ENCODE assay signal across 21 cellular contexts in genomic region chr10:35572583-35572982, GRCh38. TPM values are rescaled to one million over a fixed set of nuclear protein-coding genes. Genes with fewer than 3 reads are reported as not detected.
"Had no signal": no experiment of that assay in that cellular context is flagged by ENCODE, and none has a peak within 500 bp of the region (broad histone marks: within the 10 kb centered on the region; RNA-seq: fewer than 3 reads in every experiment).

No MANE protein-coding gene starts in this region.

- H3K27ac Mint-ChIP-seq: activated CD8-positive, alpha-beta T cell treated with anti-CD3 and anti-CD28 coated beads, Interleukin-2, amount 10 ng/mL, durations not matched to agents 7 days and 5 days; activated naive CD4-positive, alpha-beta T cell treated with anti-CD3 and anti-CD28 coated beads, Interleukin-2, amount 50 U/mL, for 24 hours; brain; T-helper 1 cell treated with Interleukin-12 subunit alpha and Interleukin-12 subunit beta and Interleukin-4 antibody, amounts not matched to agents 30 μg/mL and 1 μg/mL, for 36 hours; WTC11 had no signal

- DNase-seq: activated CD4-positive, alpha-beta T cell treated with anti-CD3 and anti-CD28 coated beads for 48 hours; activated CD4-positive, alpha-beta T cell treated with anti-CD3 and anti-CD28 coated beads, Interleukin-2, amount 50 U/mL, for 4 hours; activated CD4-positive, CD25-positive, alpha-beta regulatory T cell treated with anti-CD3 and anti-CD28 coated beads, Interleukin-2, amount 50 U/mL, for 72 hours; activated CD8-positive, alpha-beta memory T cell treated with anti-CD3 and anti-CD28 coated beads, Interleukin-2, amount 50 U/mL, for 48 hours; activated CD8-positive, alpha-beta T cell treated with anti-CD3 and anti-CD28 coated beads, Interleukin-2, amount 10 ng/mL, durations not matched to agents 7 days and 5 days; activated T-cell treated with anti-CD3 and anti-CD28 coated beads, Interleukin-2, amount 50 U/mL, for 1 hour; amygdala; Karpas-422; MM.1S; NCI-H1048; NCI-H146; NCI-H187 treated with DMSO at 0.1 percent for 48 hours; NCI-H2081 treated with DMSO at 0.1 percent for 48 hours; NCI-H446; NCI-H524; SHP77 treated with DMSO at 0.1 percent for 48 hours had no signal

- ATAC-seq: activated CD8-positive, alpha-beta T cell treated with anti-CD3 and anti-CD28 coated beads, Interleukin-2, amount 10 ng/mL, durations not matched to agents 7 days and 5 days; WTC11 had no signal

- H3K36me3 Mint-ChIP-seq: WTC11 had no signal

- H3K27me3 Mint-ChIP-seq: activated naive CD4-positive, alpha-beta T cell treated with anti-CD3 and anti-CD28 coated beads, Interleukin-2, amount 50 U/mL, for 24 hours; brain had no signal

- H3K4me3 Mint-ChIP-seq: activated CD8-positive, alpha-beta T cell treated with anti-CD3 and anti-CD28 coated beads, Interleukin-2, amount 10 ng/mL, durations not matched to agents 7 days and 5 days; activated naive CD4-positive, alpha-beta T cell treated with anti-CD3 and anti-CD28 coated beads, Interleukin-2, amount 50 U/mL, for 24 hours; brain; T-helper 1 cell treated with Interleukin-12 subunit alpha and Interleukin-12 subunit beta and Interleukin-4 antibody, amounts not matched to agents 30 μg/mL and 1 μg/mL, for 36 hours; WTC11 had no signal

- H3K4me1 Mint-ChIP-seq: activated naive CD4-positive, alpha-beta T cell treated with anti-CD3 and anti-CD28 coated beads, Interleukin-2, amount 50 U/mL, for 24 hours had no signal

- H3K9me3 Mint-ChIP-seq: activated naive CD4-positive, alpha-beta T cell treated with anti-CD3 and anti-CD28 coated beads, Interleukin-2, amount 50 U/mL, for 24 hours; brain; T-helper 1 cell treated with Interleukin-12 subunit alpha and Interleukin-12 subunit beta and Interleukin-4 antibody, amounts not matched to agents 30 μg/mL and 1 μg/mL, for 36 hours had no signal

RNA-seq across cellular contexts. Expression of gene GJD4, which starts 32.6 kb away (rescaled TPM):
- total RNA-seq: activated CD8-positive, alpha-beta T cell treated with anti-CD3 and anti-CD28 coated beads, Interleukin-2, amount 10 ng/mL, durations not matched to agents 7 days and 5 days; astrocyte; WTC11 had no signal
